Comparison of ENCODE assay signal across 12 cellular contexts in genomic region chr11:57599381-57599780, GRCh38. TPM values are rescaled to one million over a fixed set of nuclear protein-coding genes. Genes with fewer than 3 reads are reported as not detected.
A peak's percentile ranks its signal among the peaks of the same experiment; 100 is the strongest.
DNase-seq lines count a peak whose midpoint lies in the region; ATAC-seq and TF ChIP-seq lines count a peak whose summit lies in the region.
"Had no signal": no experiment of that assay in that cellular context is flagged by ENCODE, and none has a peak within 500 bp of the region (broad histone marks: within the 10 kb centered on the region; RNA-seq: fewer than 3 reads in every experiment).

No MANE protein-coding gene starts in this region.

- 37 to 65% (median 39%) methylated on average over 2 of the region's 2 CpGs for WGBS in heart left ventricle, 4 donors
- WGBS in urinary bladder: 36% methylated on average over 2 of the region's 2 CpGs

- ATAC-seq in heart left ventricle (no peak), left ventricle myocardium superior (no peak)
- ATAC-seq: activated CD4-positive, CD25-positive, alpha-beta regulatory T cell treated with anti-CD3 and anti-CD28 coated beads, Interleukin-2, amount 50 U/mL, for 24 hours had no signal

- DNase-seq in heart left ventricle (no peak), left ventricle myocardium superior (no peak), fibroblast of lung (ENCODE audit: low read depth in 2 of 2) (peak in 1 of 2 donors; percentile 3), KG1 (lab: John Stamatoyannopoulos, UW) (no peak), activated gamma-delta T cell treated with Interleukin-2 at 50 U/mL for 16 hours (no peak), HuH-7.5 (ENCODE audit: low spot score) (no peak)
- DNase-seq: activated T-cell treated with anti-CD3 and anti-CD28 coated beads, Interleukin-2, amount 50 U/mL, for 48 hours; NCI-H2081 treated with DMSO at 0.1 percent for 48 hours had no signal

- H3K79me2 ChIP-seq in fibroblast of lung (ENCODE audit: control insufficient read depth, insufficient read depth, low read length): no peaks in the 10 kb centered on the region

- H3K4me2 ChIP-seq in fibroblast of lung (ENCODE audit: extremely low read depth, insufficient read depth, low read length): peak overlapping the region; percentile 90
- H3K4me2 ChIP-seq: A549 had no signal

- peak overlapping the region in 7 of 12 donors; percentile 54 to 83 (median 65) for H3K4me3 ChIP-seq in heart left ventricle
- peak overlapping the region in 2 of 4 experiments; percentile 58 to 65 for H3K4me3 ChIP-seq in fibroblast of lung (replicated peaks in 1 of 4; ENCODE audit: control extremely low read depth in 1 of 4, insufficient read depth in 1 of 4, low read depth in 3 of 4, low read length in 4 of 4)
- peak overlapping the region; percentile 49 for H3K4me3 ChIP-seq in neuron (ENCODE audit: low read length)
- H3K4me3 ChIP-seq in urinary bladder (ENCODE audit: low read depth, low read length): peak overlapping the region; percentile 66
- H3K4me3 ChIP-seq: A549 had no signal

- no peaks in the 10 kb centered on the region for H4K20me1 ChIP-seq in fibroblast of lung (ENCODE audit: control insufficient read depth, extremely low read depth, insufficient read depth, low read length)

- H3K27ac ChIP-seq in heart left ventricle: peak overlapping the region in 9 of 12 donors; percentile 15 to 95 (median 89)
- H3K27ac ChIP-seq in fibroblast of lung (ENCODE audit: insufficient read depth, low read length): peak overlapping the region; percentile 8
- H3K27ac ChIP-seq in urinary bladder (ENCODE audit: low read depth): peak overlapping the region; percentile 12
- H3K27ac ChIP-seq: A549 had no signal

- H3K9ac ChIP-seq in fibroblast of lung (ENCODE audit: insufficient read depth, low read length): no peak overlapping the region

- peaks cover 0 to 22% (median 8%) of the 10 kb centered on the region in 9 donors for H3K36me3 ChIP-seq in heart left ventricle
- no peaks in the 10 kb centered on the region for H3K36me3 ChIP-seq in fibroblast of lung (ENCODE audit: control insufficient read depth, insufficient read depth, low read length)
- H3K36me3 ChIP-seq in neuron (ENCODE audit: insufficient read depth, low read length): peaks cover 5% of the 10 kb centered on the region
- H3K36me3 ChIP-seq in urinary bladder (ENCODE audit: insufficient read depth): no peaks in the 10 kb centered on the region

- H3K9me3 ChIP-seq in heart left ventricle: no peaks in the 10 kb centered on the region
- no peaks in the 10 kb centered on the region for H3K9me3 ChIP-seq in fibroblast of lung (ENCODE audit: control insufficient read depth, insufficient read depth, low read depth, low read length)
- H3K9me3 ChIP-seq in neuron (ENCODE audit: low read length): no peaks in the 10 kb centered on the region
- H3K9me3 ChIP-seq: A549 had no signal

- H3K4me1 ChIP-seq in heart left ventricle (peaks cover 0 to 31% (median 6%) of the 10 kb centered on the region in 12 donors), fibroblast of lung (ENCODE audit: control insufficient read depth, extremely low read depth, insufficient read depth, low read length) (peaks cover 12% of the 10 kb centered on the region), neuron (ENCODE audit: insufficient read depth, low read length) (peaks cover 40% of the 10 kb centered on the region), urinary bladder (ENCODE audit: insufficient read depth) (no peaks in the 10 kb centered on the region)

- no peak for TF ChIP-seq CTCF in heart left ventricle (IDR thresholded peaks at IDR 0.05)
- TF ChIP-seq CTCF in fibroblast of lung (conservative IDR thresholded peaks at IDR 0.05 in 1 of 2, IDR thresholded peaks at IDR 0.05 in 1 of 2; ENCODE audit: low read depth in 1 of 2, low read length in 2 of 2): no peak

- TF ChIP-seq POLR2A in heart left ventricle (IDR thresholded peaks at IDR 0.05): no peak

- intact Hi-C loops in heart left ventricle (cut with DNase I): loop anchor here in 1 of 10 donors (5.0 kb wide), 2 partner anchors 37 to 38 kb away; no protein-coding TSS in a partner anchor
- intact Hi-C loops in left ventricle myocardium superior (cut with micrococcal nuclease): no loop called here

- H3K27me3 ChIP-seq in heart left ventricle (peaks cover 0 to 4% (median 0%) of the 10 kb centered on the region in 9 donors), fibroblast of lung (ENCODE audit: control insufficient read depth, insufficient read depth, low read length) (no peaks in the 10 kb centered on the region), neuron (ENCODE audit: insufficient read depth, low read length) (no peaks in the 10 kb centered on the region)

- H2AFZ ChIP-seq in fibroblast of lung (ENCODE audit: low read length) (no peak overlapping the region), neuron (ENCODE audit: low read depth, low read length) (no peak overlapping the region)

RNA-seq across cellular contexts. Expression of gene SERPING1, which starts 1.9 kb away (rescaled TPM):
- total RNA-seq in heart left ventricle: 100 to 1,000 TPM in 4 of 9 donors, 10 to 100 TPM in 5; 55.5 to 344 (median 87.0) TPM
- polyA plus RNA-seq in heart left ventricle: 100 to 1,000 TPM in 1 of 2 donors, 10 to 100 TPM in 1; 80.6 to 121 TPM
- 121 TPM for total RNA-seq in left ventricle myocardium superior
- total RNA-seq in fibroblast of lung: 17.2 and 20.0 TPM in 2 replicates
- polyA plus RNA-seq in fibroblast of lung: 35.8 and 117 TPM in 2 replicates
- polyA plus RNA-seq in fibroblast of lung (2012): 50.5 and 196 TPM in 2 replicates
- 25.9 and 211 TPM in 2 replicates for polyA minus RNA-seq in fibroblast of lung (ENCODE audit: low replicate concordance)
- total RNA-seq in urinary bladder: 53.6 TPM
- polyA plus RNA-seq in urinary bladder: 806 TPM

RNA-seq across cellular contexts. Expression of gene UBE2L6, which starts 31.9 kb away (rescaled TPM):
- total RNA-seq in heart left ventricle (100 to 1,000 TPM in 1 of 9 donors, 10 to 100 TPM in 8; 11.2 to 175 (median 14.5) TPM), left ventricle myocardium superior (18.0 TPM), fibroblast of lung (78.6 and 94.8 TPM in 2 replicates), urinary bladder (25.6 TPM)
- polyA plus RNA-seq in heart left ventricle (10 to 100 TPM; 10.2 to 16.4 TPM), fibroblast of lung (105 and 113 TPM in 2 replicates), urinary bladder (76.8 TPM)
- 116 and 147 TPM in 2 replicates for polyA plus RNA-seq in fibroblast of lung (2012)
- 204 and 262 TPM in 2 replicates for polyA minus RNA-seq in fibroblast of lung (ENCODE audit: low replicate concordance)

RNA-seq across cellular contexts. Expression of gene YPEL4, which starts 50.3 kb away (rescaled TPM):
- total RNA-seq in heart left ventricle: 1 to 10 TPM in 2 of 9 donors, under 1 TPM in 7; 0.16 to 2.2 (median 0.67) TPM
- 1 to 10 TPM in 1 of 2 donors, under 1 TPM in 1; 0.28 to 1.2 TPM for polyA plus RNA-seq in heart left ventricle
- 1.2 TPM for total RNA-seq in left ventricle myocardium superior
- total RNA-seq in fibroblast of lung: 1.5 and 2.3 TPM in 2 replicates
- polyA plus RNA-seq in fibroblast of lung: 0.10 and 0.59 TPM in 2 replicates
- polyA plus RNA-seq in fibroblast of lung (2012): 0.24 and 0.79 TPM in 2 replicates
- 0.47 TPM in 1 of 2 replicates, not detected in the other for polyA minus RNA-seq in fibroblast of lung (ENCODE audit: low replicate concordance)
- 1.7 TPM for total RNA-seq in urinary bladder
- 3.5 TPM for polyA plus RNA-seq in urinary bladder

RNA-seq across cellular contexts. Expression of gene CLP1, which starts 58.2 kb away (rescaled TPM):
- 10 to 100 TPM in 2 of 9 donors, 1 to 10 TPM in 7; 5.5 to 11.6 (median 8.2) TPM for total RNA-seq in heart left ventricle
- polyA plus RNA-seq in heart left ventricle: 10 to 100 TPM in 1 of 2 donors, 1 to 10 TPM in 1; 3.0 to 11.9 TPM
- 7.7 TPM for total RNA-seq in left ventricle myocardium superior
- 13.2 and 17.2 TPM in 2 replicates for total RNA-seq in fibroblast of lung
- polyA plus RNA-seq in fibroblast of lung: 24.1 and 31.5 TPM in 2 replicates
- polyA plus RNA-seq in fibroblast of lung (2012): 10.7 and 15.2 TPM in 2 replicates
- 11.3 and 25.0 TPM in 2 replicates for polyA minus RNA-seq in fibroblast of lung (ENCODE audit: low replicate concordance)
- 14.1 TPM for total RNA-seq in urinary bladder
- polyA plus RNA-seq in urinary bladder: 12.7 TPM

Comparison
In these comparisons a context has a peak if more than half of its experiments do, and no peak if none do; other contexts are left out.
1. H3K27ac ChIP-seq: peak in every context shown above with its lines; median percentile 89 in heart left ventricle; 12 in urinary bladder; 8 in fibroblast of lung.